ENCODE assay signal across 5 cellular contexts in the genomic region with DNA sequence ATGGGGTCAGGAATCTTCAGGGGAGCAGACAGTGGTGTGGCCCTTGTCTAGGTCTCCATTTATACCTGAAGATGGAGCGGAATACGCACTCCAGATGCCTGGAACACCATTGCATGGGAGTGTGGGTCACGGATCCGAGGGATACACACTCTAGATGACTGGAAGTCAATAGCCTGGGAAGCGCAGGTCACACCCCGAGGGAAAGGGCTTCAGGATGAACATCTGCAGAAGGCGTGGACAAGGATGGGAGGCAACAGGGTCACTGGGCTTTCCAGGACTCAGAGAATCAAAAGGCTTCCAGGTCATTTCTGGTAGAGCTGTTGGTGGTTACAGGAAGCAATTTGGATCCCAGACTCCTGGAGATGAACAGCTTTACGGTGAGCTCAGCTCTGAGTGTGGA.
"Had no signal": no experiment of that assay in that cellular context is flagged by ENCODE, and none has a peak within 500 bp of the region (broad histone marks: within the 10 kb centered on the region; RNA-seq: fewer than 3 reads in every experiment).

No MANE protein-coding gene starts in this region.

- ATAC-seq: GM23338, K562 had no signal

- DNase-seq: H9, HCEC 1CT, IMR-90 had no signal

- H3K4me3 Mint-ChIP-seq: GM23338, H9 had no signal

- H3K27ac Mint-ChIP-seq: GM23338, H9 had no signal
